2 cellular contexts compared by ENCODE assay signal in genomic region chr18:5058768-5059539, GRCh38.
TF ChIP-seq lines count a peak whose summit lies in the region.

No MANE protein-coding gene starts in this region.

TF ChIP-seq in SK-N-SH, 30 proteins besides CTCF, POLR2A, EP300 and RAD21 (continued from another document):
- TF ChIP-seq PBX3 (IDR thresholded peaks at IDR 0.05), result no peak
- TF ChIP-seq ELF1 (IDR thresholded peaks at IDR 0.05), result no peak
- TF ChIP-seq IRF3 (IDR thresholded peaks at IDR 0.05; ENCODE audit: low read depth, low read length), result no peak
- no peak for TF ChIP-seq EZH2phosphoT487 (IDR thresholded peaks at IDR 0.05; ENCODE audit: borderline replicate concordance, low read depth)
- TF ChIP-seq TCF12 (IDR thresholded peaks at IDR 0.05), result no peak
- TF ChIP-seq FOSL2 (IDR thresholded peaks at IDR 0.05; ENCODE audit: borderline replicate concordance, low read depth), result no peak
- no peak for TF ChIP-seq RXRA (IDR thresholded peaks at IDR 0.05; ENCODE audit: borderline replicate concordance, low read depth)
- no peak for TF ChIP-seq MXI1 (IDR thresholded peaks at IDR 0.05; ENCODE audit: low read depth, low read length)
- TF ChIP-seq FOXM1 (IDR thresholded peaks at IDR 0.05; ENCODE audit: low read depth), result no peak
- TF ChIP-seq TAF1 (IDR thresholded peaks at IDR 0.05; ENCODE audit: borderline replicate concordance, low read depth, low read length), result no peak
- TF ChIP-seq FOXJ3 (CRISPR knock-in tag; IDR thresholded peaks at IDR 0.05), result no peak

TF ChIP-seq in SK-N-SH treated with all-trans-retinoic acid at 6 μM for 48 hours, 23 proteins besides CTCF, POLR2A, EP300 and RAD21 (continued from another document):
- no peak for TF ChIP-seq PATZ1 (CRISPR knock-in tag; IDR thresholded peaks at IDR 0.05; ENCODE audit: borderline replicate concordance)
